Comparison of ENCODE assay signal across 21 cellular contexts in the genomic region with DNA sequence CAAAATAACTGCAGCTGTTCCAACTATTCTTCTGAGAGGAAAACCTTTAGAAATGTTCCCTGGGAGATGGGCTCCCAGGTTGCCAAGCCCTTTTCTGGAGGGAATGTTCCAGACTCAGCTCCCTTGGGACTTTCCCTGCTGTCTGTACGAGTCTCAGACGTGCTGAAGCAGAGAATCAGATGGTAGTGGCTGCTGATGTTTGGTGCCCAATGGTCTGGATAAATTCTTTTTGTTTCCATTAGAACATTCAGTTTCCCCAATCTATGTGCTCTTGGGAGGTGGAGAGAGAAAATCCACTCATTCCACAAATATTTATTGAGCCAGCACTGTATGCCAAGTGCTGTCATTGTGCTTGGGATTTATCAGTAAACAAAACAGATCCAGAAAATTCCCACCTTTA. TPM values are rescaled to one million over a fixed set of nuclear protein-coding genes. Genes with fewer than 3 reads are reported as not detected.
DNase-seq lines count a peak whose midpoint lies in the region; ATAC-seq and TF ChIP-seq lines count a peak whose summit lies in the region.
"Had no signal": no experiment of that assay in that cellular context is flagged by ENCODE, and none has a peak within 500 bp of the region (broad histone marks: within the 10 kb centered on the region; RNA-seq: fewer than 3 reads in every experiment).

No MANE protein-coding gene starts in this region.

- H3K4me3 ChIP-seq in MG63: no peak overlapping the region
- H3K4me3 ChIP-seq in epithelial cell of proximal tubule (ENCODE audit: low read depth, low read length): no peak overlapping the region
- no peak overlapping the region for H3K4me3 ChIP-seq in H7 (ENCODE audit: insufficient read depth, low read depth, low read length)
- H3K4me3 ChIP-seq: heart right ventricle had no signal

- H3K27me3 ChIP-seq in MG63 (peaks cover 2% of the 10 kb centered on the region; the same call in 1 of the 2 replicates), H7 (ENCODE audit: control insufficient read depth, insufficient read depth, low read length) (no peaks in the 10 kb centered on the region)
- H3K27me3 ChIP-seq: heart right ventricle had no signal

- H3K36me3 ChIP-seq in MG63 (no peaks in the 10 kb centered on the region), H7 (replicated peaks; ENCODE audit: control insufficient read depth, insufficient read depth, low read length) (no peaks in the 10 kb centered on the region)
- H3K36me3 ChIP-seq: heart right ventricle had no signal

- peak; percentile 30 for DNase-seq in EL
- peak; percentile 32 for DNase-seq in MG63
- peak; percentile 48 for DNase-seq in epithelial cell of proximal tubule (ENCODE audit: low read depth)
- no peak for DNase-seq in sciatic nerve (ENCODE audit: low spot score)
- no peak for DNase-seq in activated T-cell treated with anti-CD3 and anti-CD28 coated beads for 4 hours
- no peak for DNase-seq in H7
- DNase-seq: activated CD8-positive, alpha-beta T cell treated with anti-CD3 and anti-CD28 coated beads, Interleukin-2, amount 10 ng/mL, durations not matched to agents 7 days and 5 days; activated naive CD4-positive, alpha-beta T cell treated with anti-CD3 and anti-CD28 coated beads, Interleukin-2, amount 10 ng/mL, durations not matched to agents 7 days and 5 days; activated T-cell treated with anti-CD3 and anti-CD28 coated beads, Interleukin-2, amount 50 U/mL, for 24 hours; AML-193; DMS79 treated with DMSO at 0.1 percent for 48 hours; H9; heart right ventricle; NCI-H1105 treated with DMSO at 0.1 percent for 48 hours; NCI-H2107; NCI-H748 treated with DMSO at 0.1 percent for 48 hours; nucleus accumbens had no signal

- peak; percentile 92 for ATAC-seq in sciatic nerve
- no peak for ATAC-seq in HG03565 (IDR thresholded peaks at IDR 0.05; ENCODE audit: unreplicated experiment)
- ATAC-seq: activated CD4-positive, CD25-positive, alpha-beta regulatory T cell treated with anti-CD3 and anti-CD28 coated beads, Interleukin-2, amount 50 U/mL, for 24 hours; activated CD8-positive, alpha-beta T cell treated with anti-CD3 and anti-CD28 coated beads, Interleukin-2, amount 10 ng/mL, durations not matched to agents 7 days and 5 days; heart right ventricle; Right ventricle myocardium inferior had no signal

- no peak for TF ChIP-seq CTCF in epithelial cell of proximal tubule (conservative IDR thresholded peaks at IDR 0.05; ENCODE audit: low read depth, low read length)

- intact Hi-C loops in sciatic nerve (cut with DNase I): no loop called here

- no peaks in the 10 kb centered on the region; the same call in 1 of the 2 replicates for H3K9me3 ChIP-seq in MG63
- H3K9me3 ChIP-seq: heart right ventricle had no signal

RNA-seq across cellular contexts. Expression of gene SNHG17, which starts 40.0 kb away (rescaled TPM):
- 9.5 and 38.6 TPM in 2 replicates for total RNA-seq in MG63 (2014; rRNA removed; shearing (Covaris generic); ENCODE audit: low replicate concordance)
- total RNA-seq in epithelial cell of proximal tubule: 9.2 and 27.9 TPM in 2 replicates
- 30.8 TPM for total RNA-seq in sciatic nerve
- 44.2 and 45.6 TPM in 2 replicates for total RNA-seq in H7 (2014; rRNA removed; shearing (Covaris generic))

RNA-seq across cellular contexts. Expression of gene LBP, which starts 48.9 kb away (rescaled TPM):
- total RNA-seq in MG63 (2014; rRNA removed; shearing (Covaris generic); ENCODE audit: low replicate concordance): not detected in 2 replicates
- total RNA-seq in epithelial cell of proximal tubule: not detected in 2 replicates
- 0.40 TPM for total RNA-seq in sciatic nerve
- total RNA-seq in H7 (2014; rRNA removed; shearing (Covaris generic)): 0.21 and 0.33 TPM in 2 replicates
- total RNA-seq: activated CD8-positive, alpha-beta T cell treated with anti-CD3 and anti-CD28 coated beads, Interleukin-2, amount 10 ng/mL, durations not matched to agents 7 days and 5 days; OCI-LY7 had no signal

Comparison
In these comparisons a context has a peak if more than half of its experiments do, and no peak if none do; other contexts are left out.
1. DNase-seq: peak in EL (single experiment), MG63 (single experiment) and epithelial cell of proximal tubule (single experiment); none in sciatic nerve (single experiment), activated T-cell treated with anti-CD3 and anti-CD28 coated beads for 4 hours (single experiment) and H7 (single experiment).